In genomic region chr7:116583653-116584052, GRCh38 we compare ENCODE assay signal across 9 cellular contexts. TPM values are rescaled to one million over a fixed set of nuclear protein-coding genes. Genes with fewer than 3 reads are reported as not detected.
DNase-seq lines count a peak whose midpoint lies in the region; ATAC-seq, FAIRE-seq and TF ChIP-seq lines count a peak whose summit lies in the region.
"Had no signal": no experiment of that assay in that cellular context is flagged by ENCODE, and none has a peak within 500 bp of the region (broad histone marks: within the 10 kb centered on the region; RNA-seq: fewer than 3 reads in every experiment).

No MANE protein-coding gene starts in this region.

- TF ChIP-seq EP300 in HepG2 (IDR thresholded peaks at IDR 0.05; ENCODE audit: low read depth in 2 of 2, low read length in 2 of 2): no peak
- TF ChIP-seq EP300 in HepG2 (CRISPR knock-in tag; IDR thresholded peaks at IDR 0.05; ENCODE audit: borderline replicate concordance): no peak

- intact Hi-C loops in HepG2 (cut with micrococcal nuclease; ENCODE audit: unreplicated experiment): no loop called here

- TF ChIP-seq RAD21 in HepG2 (CRISPR knock-in tag; IDR thresholded peaks at IDR 0.05): no peak

- no peak overlapping the region for H3K14ac ChIP-seq in trophoblast cell (ENCODE audit: low read length)

- WGBS in HepG2 (ENCODE audit: low lambda C conversion rate): 7% methylated on average over 1 of the region's 1 CpG
- whole genome bisulfite sequencing in trophoblast cell (ENCODE audit: extremely low coverage, insufficient coverage, insufficient read length): no CpG with 5 or more reads among the region's 1 CpG

- no peak overlapping the region for H2AFZ ChIP-seq in HepG2 (ENCODE audit: low read length)
- H2AFZ ChIP-seq in trophoblast cell (ENCODE audit: insufficient read depth, low read length, poor library complexity): no peak overlapping the region

- no peaks in the 10 kb centered on the region for H3K79me2 ChIP-seq in HepG2 (ENCODE audit: insufficient read depth, low read length)
- H3K79me2 ChIP-seq in trophoblast cell (ENCODE audit: control insufficient read depth, insufficient read depth, low read length, poor library complexity): no peaks in the 10 kb centered on the region

- H2BK5ac ChIP-seq in trophoblast cell (ENCODE audit: low read depth, low read length, poor library complexity): no peak overlapping the region

- no peak overlapping the region for H3K9ac ChIP-seq in HepG2 (ENCODE audit: insufficient read depth, low read depth, low read length)
- H3K9ac ChIP-seq in trophoblast cell (ENCODE audit: low read length): no peak overlapping the region

- H3K36me3 ChIP-seq in HepG2 (replicated peaks in 1 of 2; ENCODE audit: control insufficient read depth in 1 of 2, insufficient read depth in 2 of 2, low read length in 2 of 2) (no peaks in the 10 kb centered on the region), trophoblast cell (ENCODE audit: control insufficient read depth in 1 of 2, insufficient read depth in 2 of 2, low read length in 2 of 2) (no peaks in the 10 kb centered on the region)

- no peaks in the 10 kb centered on the region for H3K4me1 ChIP-seq in HepG2 (ENCODE audit: insufficient read depth, low read length)
- peaks cover 2 to 4% of the 10 kb centered on the region in 2 experiments for H3K4me1 ChIP-seq in trophoblast cell (ENCODE audit: control insufficient read depth in 1 of 2, insufficient read depth in 2 of 2, low read length in 2 of 2)

- no peak overlapping the region for H3K4ac ChIP-seq in trophoblast cell (ENCODE audit: low read depth, low read length)

- no peak overlapping the region for H4K8ac ChIP-seq in trophoblast cell (ENCODE audit: low read depth, low read length)

- no peak overlapping the region for H2BK12ac ChIP-seq in trophoblast cell (ENCODE audit: low read length)

- no TSS peak for BruUV-seq in HepG2 (replicated peaks; lab: Mats Ljungman, UMichigan)

- CTCF ChIA-PET in HepG2 (lab: Yijun Ruan, JAX; ENCODE audit: low intra/inter-chr PET ratio, low total read pairs): no interaction called here

- no peaks in the 10 kb centered on the region for H4K20me1 ChIP-seq in HepG2 (ENCODE audit: insufficient read depth, low read length)

- H3K79me1 ChIP-seq in trophoblast cell (ENCODE audit: low read length): no peaks in the 10 kb centered on the region

- H2BK120ac ChIP-seq in trophoblast cell (ENCODE audit: insufficient read depth, low read length, poor library complexity): no peak overlapping the region

- H3K4me3 ChIP-seq in GM12864 (ENCODE audit: low read depth, low read length) (no peak overlapping the region), coronary artery (peak overlapping the region; percentile 19), HepG2 (replicated peaks in 1 of 3; ENCODE audit: insufficient read depth in 1 of 3, low read depth in 2 of 3, low read length in 3 of 3) (no peak overlapping the region), trophoblast cell (ENCODE audit: low read depth, low read length) (no peak overlapping the region)

- H3K4me2 ChIP-seq in HepG2 (ENCODE audit: low read depth, low read length) (no peak overlapping the region), trophoblast cell (ENCODE audit: low read length) (no peak overlapping the region)

- no peak overlapping the region for H4K12ac ChIP-seq in trophoblast cell (ENCODE audit: low read depth, low read length)

- H3K27me3 ChIP-seq in HepG2 (ENCODE audit: control insufficient read depth in 1 of 2, insufficient read depth in 2 of 2, low read length in 2 of 2) (peaks cover 1 to 10% of the 10 kb centered on the region in 2 experiments; a peak in 2 of 5 replicates), trophoblast cell (ENCODE audit: insufficient read depth, low read length) (no peaks in the 10 kb centered on the region)

- H3K18ac ChIP-seq in trophoblast cell (ENCODE audit: low read length): no peak overlapping the region

- no peak for TF ChIP-seq POLR2A in HepG2 (IDR thresholded peaks at IDR 0.05; ENCODE audit: insufficient read depth in 1 of 2, low read depth in 2 of 2, low read length in 2 of 2)

- H4K91ac ChIP-seq in trophoblast cell (ENCODE audit: low read depth, low read length): no peak overlapping the region

- H3K9me3 ChIP-seq in HepG2 (ENCODE audit: low read length) (no peaks in the 10 kb centered on the region), trophoblast cell (ENCODE audit: insufficient read depth, low read depth, low read length) (no peaks in the 10 kb centered on the region)

- no peak for FAIRE-seq in HepG2 (lab: Jason Lieb, UNC)

- POLR2A ChIA-PET in HepG2 (lab: Yijun Ruan, JAX): no interaction called here

- H2AK5ac ChIP-seq in trophoblast cell (ENCODE audit: low read length): no peak overlapping the region

- H3K27ac ChIP-seq in coronary artery (peak overlapping the region; percentile 72 to 86), HepG2 (ENCODE audit: extremely low read length, insufficient read depth, low read length) (no peak overlapping the region), trophoblast cell (ENCODE audit: low read depth, low read length) (no peak overlapping the region)

- H3K23ac ChIP-seq in trophoblast cell (ENCODE audit: low read length): no peak overlapping the region

- peak; percentile 91 for DNase-seq in GM12864 (ENCODE audit: low read depth)
- DNase-seq in coronary artery (ENCODE audit: low spot score): no peak
- no peak for DNase-seq in stimulated activated CD8-positive, alpha-beta memory T cell treated with anti-CD3 and anti-CD28 coated beads, Interleukin-4, amount 100 ng/mL, for 48 hours
- DNase-seq in HepG2 (ENCODE audit: low spot score): no peak
- no peak for DNase-seq in trophoblast cell
- DNase-seq: activated effector memory CD4-positive, alpha-beta T cell treated with anti-CD3 and anti-CD28 coated beads, Interleukin-2, amount 50 U/mL, for 16 hours had no signal

- in situ Hi-C loops in HepG2 (cut with HindIII; ENCODE audit: extremely low pct_ligation_motif_present, low pct_unique_long_range_greater_than_20kb): no loop called here

- ATAC-seq in GM19438 (IDR thresholded peaks at IDR 0.05; ENCODE audit: low read depth, unreplicated experiment) (peak; percentile 91), HG03280 (IDR thresholded peaks at IDR 0.05; ENCODE audit: unreplicated experiment) (peak; percentile 98), HepG2 (no peak), esophagus mucosa (no peak)

- TF ChIP-seq CTCF in GM12864 (IDR thresholded peaks at IDR 0.05; ENCODE audit: low read depth, low read length, missing control alignments) (peak; percentile 31), coronary artery (IDR thresholded peaks at IDR 0.05) (no peak), HepG2 (CRISPR knock-in tag; IDR thresholded peaks at IDR 0.05) (no peak)

TF ChIP-seq in HepG2, 621 proteins besides CTCF, POLR2A, EP300 and RAD21 (continues in another document):
- TF ChIP-seq ZNF3 (CRISPR knock-in tag; IDR thresholded peaks at IDR 0.05): no peak
- TF ChIP-seq IKZF4 (CRISPR knock-in tag; IDR thresholded peaks at IDR 0.05; ENCODE audit: borderline replicate concordance, low read depth, not compliant biosample characterization): no peak
- no peak for TF ChIP-seq PTBP1 (IDR thresholded peaks at IDR 0.05; ENCODE audit: low read depth, low read length, poor library complexity, severe bottlenecking)
- TF ChIP-seq ZNF264 (CRISPR knock-in tag; IDR thresholded peaks at IDR 0.05): no peak
- TF ChIP-seq GLI4 (CRISPR knock-in tag; IDR thresholded peaks at IDR 0.05; ENCODE audit: borderline replicate concordance): no peak

RNA-seq across cellular contexts. Expression of gene CAV1, which starts 58.8 kb away (rescaled TPM):
- not detected in 2 replicates for total RNA-seq in HepG2 (2016; rRNA removed; fragmentation: Illumina TruSeq; extraction: Trizol)
- total RNA-seq in HepG2 (2016; cell fraction: cytosol; rRNA removed; fragmentation: Illumina TruSeq; extraction: Trizol; ENCODE audit: low read depth): not detected in 2 replicates
- total RNA-seq in HepG2 (2016; cell fraction: insoluble cytoplasmic fraction; rRNA removed; fragmentation: Illumina TruSeq; extraction: Trizol): not detected in 2 replicates
- total RNA-seq in HepG2 (2016; cell fraction: membrane; rRNA removed; fragmentation: Illumina TruSeq; extraction: Trizol): not detected in 2 replicates
- not detected in 2 replicates for total RNA-seq in HepG2 (2016; cell fraction: nucleus; rRNA removed; fragmentation: Illumina TruSeq; extraction: Trizol)
- polyA plus RNA-seq in HepG2 (2011; rRNA removed): 0.08 and 0.40 TPM in 2 replicates
- polyA plus RNA-seq in HepG2 (2011; cell fraction: cytosol; rRNA removed): 0.10 and 0.36 TPM in 2 replicates
- polyA plus RNA-seq in HepG2 (2011; cell fraction: nucleus; rRNA removed): 0.10 TPM in 1 of 2 replicates, not detected in the other
- 0.13 TPM in 1 of 2 replicates, not detected in the other for polyA plus RNA-seq in HepG2 (2012)
- polyA plus RNA-seq in HepG2 (2016; cell fraction: cytosol; fragmentation: Illumina TruSeq; extraction: Trizol; ENCODE audit: low read depth): not detected in 2 replicates
- polyA plus RNA-seq in HepG2 (2016; cell fraction: insoluble cytoplasmic fraction; fragmentation: Illumina TruSeq; extraction: Trizol; ENCODE audit: low read depth): not detected in 2 replicates
- polyA plus RNA-seq in HepG2 (2016; cell fraction: membrane; fragmentation: Illumina TruSeq; extraction: Trizol; ENCODE audit: low read depth): not detected in 2 replicates
- polyA plus RNA-seq in HepG2 (2016; cell fraction: nucleus; fragmentation: Illumina TruSeq; extraction: Trizol; ENCODE audit: insufficient read depth, low read depth): not detected in 2 replicates
- 31.2 TPM in 1 of 2 replicates, not detected in the other for polyA minus RNA-seq in HepG2 (2011; rRNA and poly(A)+ RNA removed; ENCODE audit: low replicate concordance)
- not detected in 2 replicates for polyA minus RNA-seq in HepG2 (2011; cell fraction: cytosol; rRNA and poly(A)+ RNA removed)
- not detected in 2 replicates for polyA minus RNA-seq in HepG2 (2011; cell fraction: nucleus; rRNA and poly(A)+ RNA removed)
- polyA plus RNA-seq in trophoblast cell (2013): 24.4 and 26.2 TPM in 2 replicates
- 40.6 TPM for total RNA-seq in esophagus mucosa

Comparison
In these comparisons a context has a peak if more than half of its experiments do, and no peak if none do; other contexts are left out.
1. ATAC-seq: peak in GM19438 (single experiment) and HG03280 (single experiment); none in HepG2 (single experiment) and esophagus mucosa (single experiment).
2. H3K27ac ChIP-seq: peak in coronary artery (2 of 2); none in HepG2 (single experiment) and trophoblast cell (single experiment).
3. RNA of gene CAV1, which starts 58.8 kb away (total RNA-seq): 40.6 TPM in esophagus mucosa (single experiment); not detected in HepG2; every median in the first group is over 10 times any median in the second.